ENCODE assay signal across 8 cellular contexts in the genomic region with DNA sequence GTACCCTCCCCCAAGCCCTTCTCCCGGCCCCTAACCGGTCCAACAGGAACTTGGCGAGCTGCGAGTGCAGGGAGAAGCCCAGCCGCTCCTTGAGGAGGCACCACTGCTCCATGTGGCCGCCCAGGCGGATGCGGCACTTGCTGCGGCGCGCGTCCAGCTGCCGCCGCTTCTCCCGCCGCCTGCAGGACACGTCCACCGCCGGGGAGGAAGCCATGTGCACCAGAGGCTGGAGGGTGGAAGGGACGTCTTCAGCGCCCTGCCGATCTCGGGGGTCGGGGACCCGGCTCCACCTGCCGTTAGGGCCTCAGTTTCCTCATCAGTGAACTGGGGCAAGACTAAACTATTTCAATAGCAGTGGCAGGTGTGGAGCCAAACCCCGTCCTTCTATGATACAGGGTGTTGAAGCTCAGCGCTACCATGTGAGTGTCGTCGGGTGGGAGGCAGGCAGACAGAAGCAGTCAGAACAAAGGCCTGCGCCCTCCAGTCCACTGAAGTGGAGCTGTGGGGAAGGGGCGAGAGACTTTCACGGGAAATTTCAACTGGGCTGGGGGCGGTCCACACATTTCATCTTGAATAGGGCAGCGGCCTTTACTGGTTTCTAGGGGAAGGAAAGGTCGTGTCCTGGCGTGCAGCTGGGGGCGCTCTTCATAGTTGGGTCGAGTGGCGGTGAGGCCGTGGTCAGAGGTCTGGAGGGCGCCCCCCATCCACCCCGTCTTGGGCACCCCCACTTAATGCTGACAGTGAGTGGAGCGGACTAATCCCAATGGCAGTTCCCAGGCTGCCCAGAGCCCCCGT. TPM values are rescaled to one million over a fixed set of nuclear protein-coding genes. Genes with fewer than 3 reads are reported as not detected.
DNase-seq lines count a peak whose midpoint lies in the region; ATAC-seq and TF ChIP-seq lines count a peak whose summit lies in the region.

No MANE protein-coding gene starts in this region.

- peaks cover 33% of the 10 kb centered on the region; the same call in 1 of the 2 replicates for H3K79me2 ChIP-seq in HCT116 (ENCODE audit: insufficient read depth, low read length)
- peaks cover 9% of the 10 kb centered on the region; the same call in 1 of the 2 replicates for H3K79me2 ChIP-seq in SU-DHL-6 (ENCODE audit: insufficient read depth, low read length)

- H3K36me3 ChIP-seq in HCT116 (ENCODE audit: control insufficient read depth in 1 of 2, insufficient read depth in 2 of 2, low read length in 2 of 2) (peaks cover 9 to 25% of the 10 kb centered on the region in 2 experiments; a peak in 3 of 4 replicates), SU-DHL-6 (ENCODE audit: low read length) (no peaks in the 10 kb centered on the region), left lung (peaks cover 0 to 23% of the 10 kb centered on the region in 2 donors)

- H3K27ac ChIP-seq in HCT116 (ENCODE audit: low read depth, low read length) (peak overlapping the region; percentile 79), SU-DHL-6 (ENCODE audit: low read depth, low read length) (peak overlapping the region; percentile 61), cingulate gyrus (ENCODE audit: low read depth, low read length) (peak overlapping the region; percentile 97), left lung (peak overlapping the region; percentile 91 to 95)

- intact Hi-C loops in HCT116 (cut with micrococcal nuclease) = loop anchor here (1.0 kb wide), 1 partner anchor 48 kb away; the partner anchor contains the start of gene PGBD2
- intact Hi-C loops in left lung (cut with DNase I) = no loop called here

- TSS peak; percentile 60 for BruUV-seq in HCT116 (replicated peaks; lab: Mats Ljungman, UMichigan)

- peak; percentile 27 for DNase-seq in A172 (ENCODE audit: low spot score)
- DNase-seq in HCT116 (ENCODE audit: low read depth, low spot score) = peak; percentile 47
- DNase-seq in LHCN-M2 (ENCODE audit: low read depth) = peak; percentile 71
- DNase-seq in left lung = peak; percentile 79 to 92
- DNase-seq in stimulated activated effector memory CD8-positive, alpha-beta T cell treated with anti-CD3 and anti-CD28 coated beads, Interleukin-12 subunit alpha, Interleukin-12 subunit beta, amount 100 ng/mL, for 72 hours (ENCODE audit: low spot score in 2 of 2) = no peak

- peak overlapping the region; percentile 94 for H3K27ac Mint-ChIP-seq in stimulated activated effector memory CD8-positive, alpha-beta T cell treated with anti-CD3 and anti-CD28 coated beads, Interleukin-12 subunit alpha, Interleukin-12 subunit beta, amount 100 ng/mL, for 72 hours

- no peaks in the 10 kb centered on the region for H3K27me3 ChIP-seq in HCT116 (ENCODE audit: insufficient read depth, low read length)
- H3K27me3 ChIP-seq in SU-DHL-6 (ENCODE audit: low read length) = no peaks in the 10 kb centered on the region
- H3K27me3 ChIP-seq in left lung = no peaks in the 10 kb centered on the region

- peak; percentile 66 for ATAC-seq in HCT116
- ATAC-seq in left lung = peak; percentile 76
- peak; percentile 59 for ATAC-seq in stimulated activated effector memory CD8-positive, alpha-beta T cell treated with anti-CD3 and anti-CD28 coated beads, Interleukin-12 subunit alpha, Interleukin-12 subunit beta, amount 100 ng/mL, for 72 hours

- TF ChIP-seq CTCF in HCT116 (IDR thresholded peaks at IDR 0.05 in 2 of 3, conservative IDR thresholded peaks at IDR 0.05 in 1 of 3; ENCODE audit: borderline replicate concordance in 1 of 3, insufficient read depth in 1 of 3, low read depth in 2 of 3, low read length in 2 of 3) = peak; percentile 51 to 64 (median 56); a peak in 5 of 6 replicates
- peak; percentile 62 for TF ChIP-seq CTCF in SU-DHL-6 (IDR thresholded peaks at IDR 0.05; ENCODE audit: insufficient read depth, low read length, poor library complexity, severe bottlenecking)
- TF ChIP-seq CTCF in left lung (IDR thresholded peaks at IDR 0.05) = peak in 1 of 2 donors; percentile 53

- no peak for TF ChIP-seq RAD21 in HCT116 (IDR thresholded peaks at IDR 0.05; ENCODE audit: low read depth)

- TF ChIP-seq POLR2A in HCT116 (IDR thresholded peaks at IDR 0.05; ENCODE audit: borderline replicate concordance, extremely low read depth, insufficient read depth, insufficient read length) = peak; percentile 35

- no peak overlapping the region for H2AFZ ChIP-seq in HCT116 (ENCODE audit: low read depth, low read length, poor library complexity, severe bottlenecking)
- H2AFZ ChIP-seq in SU-DHL-6 (ENCODE audit: low read depth, low read length, severe bottlenecking) = peak overlapping the region; percentile 80

- no peaks in the 10 kb centered on the region for H3K9me2 ChIP-seq in HCT116 (ENCODE audit: insufficient read depth)
- H3K9me2 ChIP-seq in SU-DHL-6 (replicated peaks; ENCODE audit: insufficient read depth, low read length) = no peaks in the 10 kb centered on the region

- peaks cover 24% of the 10 kb centered on the region for H3K36me3 Mint-ChIP-seq in stimulated activated effector memory CD8-positive, alpha-beta T cell treated with anti-CD3 and anti-CD28 coated beads, Interleukin-12 subunit alpha, Interleukin-12 subunit beta, amount 100 ng/mL, for 72 hours

- peaks cover 30% of the 10 kb centered on the region for H3K4me1 Mint-ChIP-seq in stimulated activated effector memory CD8-positive, alpha-beta T cell treated with anti-CD3 and anti-CD28 coated beads, Interleukin-12 subunit alpha, Interleukin-12 subunit beta, amount 100 ng/mL, for 72 hours

- H3K4me2 ChIP-seq in HCT116 (ENCODE audit: low read length) = peak overlapping the region; percentile 72
- peak overlapping the region; percentile 76 for H3K4me2 ChIP-seq in SU-DHL-6 (ENCODE audit: low read depth, low read length, poor library complexity, severe bottlenecking)

- H3F3A ChIP-seq in SU-DHL-6 (ENCODE audit: insufficient read depth) = peaks cover 9% of the 10 kb centered on the region; the same call in 1 of the 2 replicates

- CTCF ChIA-PET in HCT116 (lab: Charles Lee) = interaction anchor here (0.8 to 1.8 kb wide), 9 partner anchors 14 to 68 kb away, joined by 3 to 24 read pairs (median 5); partner anchors contain the start of gene ZNF672

- RAD21 ChIA-PET in HCT116 (lab: Charles Lee; ENCODE audit: low non-redundant PET in 1 of 2, low total read pairs in 2 of 2, uncharacterized antibody in 2 of 2, unreplicated experiment in 2 of 2) = no interaction called here

- peaks cover 12 to 37% of the 10 kb centered on the region in 2 experiments for H3K4me1 ChIP-seq in HCT116 (ENCODE audit: control insufficient read depth in 1 of 2, insufficient read depth in 2 of 2, low read length in 2 of 2)
- peaks cover 9 to 39% of the 10 kb centered on the region in 2 donors for H3K4me1 ChIP-seq in left lung

- POLR2A ChIA-PET in HCT116 (lab: Charles Lee) = interaction anchor here (0.9 to 2.8 kb wide), 7 partner anchors 11 to 48 kb away, joined by 3 to 44 read pairs (median 4); partner anchors contain the start of genes PGBD2, SH3BP5L and ZNF672

- peak overlapping the region; percentile 92 for H3K9ac ChIP-seq in HCT116 (ENCODE audit: low read length)
- peak overlapping the region; percentile 82 for H3K9ac ChIP-seq in SU-DHL-6 (ENCODE audit: low read length)

- H3K4me3 ChIP-seq in GM08714 (ENCODE audit: low read length) (peak overlapping the region; percentile 73), HCT116 (replicated peaks in 1 of 2; ENCODE audit: low read depth in 1 of 2, low read length in 2 of 2) (peak overlapping the region; percentile 66 to 83), SU-DHL-6 (ENCODE audit: insufficient read depth, low read length, poor library complexity, severe bottlenecking) (peak overlapping the region; percentile 64), left lung (peak overlapping the region; percentile 64 to 67)

- no peaks in the 10 kb centered on the region for H4K20me1 ChIP-seq in HCT116 (ENCODE audit: insufficient read depth)
- no peaks in the 10 kb centered on the region for H4K20me1 ChIP-seq in SU-DHL-6 (ENCODE audit: low read depth, low read length)

- H3K9me3 Mint-ChIP-seq in stimulated activated effector memory CD8-positive, alpha-beta T cell treated with anti-CD3 and anti-CD28 coated beads, Interleukin-12 subunit alpha, Interleukin-12 subunit beta, amount 100 ng/mL, for 72 hours = no peaks in the 10 kb centered on the region

- H3K4me3 Mint-ChIP-seq in stimulated activated effector memory CD8-positive, alpha-beta T cell treated with anti-CD3 and anti-CD28 coated beads, Interleukin-12 subunit alpha, Interleukin-12 subunit beta, amount 100 ng/mL, for 72 hours = peak overlapping the region; percentile 76

- no peaks in the 10 kb centered on the region for H3K9me3 ChIP-seq in HCT116 (ENCODE audit: control insufficient read depth in 1 of 2, insufficient read depth in 1 of 2, low read depth in 1 of 2, low read length in 2 of 2)
- no peaks in the 10 kb centered on the region for H3K9me3 ChIP-seq in SU-DHL-6 (ENCODE audit: insufficient read depth, low read length)
- no peaks in the 10 kb centered on the region for H3K9me3 ChIP-seq in left lung

TF ChIP-seq in HCT116, 20 proteins besides CTCF, POLR2A, EP300 and RAD21 (continues in another document):
- 0 out of 2 replicates have a peak, but pooled peaks have one; percentile 2 for TF ChIP-seq CBX3 (IDR thresholded peaks at IDR 0.05; ENCODE audit: low read depth)
- TF ChIP-seq ZFX (IDR thresholded peaks at IDR 0.05) = peak; percentile 75; the same call in 1 of the 2 replicates
- TF ChIP-seq, protein P1, sequence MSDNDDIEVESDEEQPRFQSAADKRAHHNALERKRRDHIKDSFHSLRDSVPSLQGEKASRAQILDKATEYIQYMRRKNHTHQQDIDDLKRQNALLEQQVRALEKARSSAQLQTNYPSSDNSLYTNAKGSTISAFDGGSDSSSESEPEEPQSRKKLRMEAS (IDR thresholded peaks at IDR 0.05) = peak; percentile 66
- TF ChIP-seq TCF7L2 (IDR thresholded peaks at IDR 0.05; ENCODE audit: borderline replicate concordance, extremely low read depth, insufficient read depth, insufficient read length) = peak; percentile 17

RNA-seq across cellular contexts. Expression of gene ZNF692, which starts 0.6 kb away (rescaled TPM):
- total RNA-seq in A172 (2014; rRNA removed; shearing (Covaris generic)) = 15.0 and 26.1 TPM in 2 replicates
- 76.2 TPM for total RNA-seq in HCT116 (2021; ENCODE audit: unreplicated experiment)
- 60.2 and 69.1 TPM in 2 replicates for polyA plus RNA-seq in HCT116 (2012)
- total RNA-seq in LHCN-M2 (2014; rRNA removed) = 44.6 and 44.8 TPM in 2 replicates
- polyA plus RNA-seq in LHCN-M2 (2012) = 8.2 TPM
- total RNA-seq in left lung = 10 to 100 TPM; 31.9 to 44.6 TPM

RNA-seq across cellular contexts. Expression of gene ZNF672, which starts 20.3 kb away (rescaled TPM):
- 27.4 and 28.3 TPM in 2 replicates for total RNA-seq in A172 (2014; rRNA removed; shearing (Covaris generic))
- total RNA-seq in HCT116 (2021; ENCODE audit: unreplicated experiment) = 27.6 TPM
- 24.7 and 29.4 TPM in 2 replicates for polyA plus RNA-seq in HCT116 (2012)
- total RNA-seq in LHCN-M2 (2014; rRNA removed) = 24.6 and 28.4 TPM in 2 replicates
- polyA plus RNA-seq in LHCN-M2 (2012) = 12.4 TPM
- total RNA-seq in left lung = 10 to 100 TPM; 31.2 to 35.5 TPM

RNA-seq across cellular contexts. Expression of gene SH3BP5L, which starts 32.6 kb away (rescaled TPM):
- 41.0 and 47.1 TPM in 2 replicates for total RNA-seq in A172 (2014; rRNA removed; shearing (Covaris generic))
- total RNA-seq in HCT116 (2021; ENCODE audit: unreplicated experiment) (22.3 TPM), LHCN-M2 (2014; rRNA removed) (18.0 and 24.3 TPM in 2 replicates), left lung (10 to 100 TPM; 24.0 to 26.5 TPM)
- 11.9 and 15.1 TPM in 2 replicates for polyA plus RNA-seq in HCT116 (2012)
- polyA plus RNA-seq in LHCN-M2 (2012) = 20.8 TPM

RNA-seq across cellular contexts. Expression of gene PGBD2, which starts 47.7 kb away (rescaled TPM):
- 8.0 and 8.6 TPM in 2 replicates for total RNA-seq in A172 (2014; rRNA removed; shearing (Covaris generic))
- 5.1 TPM for total RNA-seq in HCT116 (2021; ENCODE audit: unreplicated experiment)
- 4.1 and 4.6 TPM in 2 replicates for polyA plus RNA-seq in HCT116 (2012)
- total RNA-seq in LHCN-M2 (2014; rRNA removed) = 4.7 and 6.3 TPM in 2 replicates
- 1.7 TPM for polyA plus RNA-seq in LHCN-M2 (2012)
- total RNA-seq in left lung = 10 to 100 TPM in 1 of 2 donors, 1 to 10 TPM in 1; 7.0 to 10.2 TPM

Comparison
In these comparisons a context has a peak if more than half of its experiments do, and no peak if none do; other contexts are left out.
1. DNase-seq: peak in A172 (single experiment), HCT116 (single experiment), LHCN-M2 (single experiment) and left lung (2 of 2); none in stimulated activated effector memory CD8-positive, alpha-beta T cell treated with anti-CD3 and anti-CD28 coated beads, Interleukin-12 subunit alpha, Interleukin-12 subunit beta, amount 100 ng/mL, for 72 hours (0 of 2).
2. Peak in every context shown above with its lines, with median percentiles within 50 percentile points of each other: H3K4me3 ChIP-seq, ATAC-seq and H3K27ac ChIP-seq.